30 cellular contexts compared by ENCODE assay signal in genomic region chr1:218700666-218701065, GRCh38.
"Had no signal": no experiment of that assay in that cellular context is flagged by ENCODE, and none has a peak within 500 bp of the region (broad histone marks: within the 10 kb centered on the region; RNA-seq: fewer than 3 reads in every experiment).

No MANE protein-coding gene starts in this region.

- H3K4me3 ChIP-seq: MG63, Peyer's patch, SJCRH30, SK-N-MC had no signal

- H3K36me3 ChIP-seq: MG63, Peyer's patch, SJCRH30 had no signal

- H3K27me3 ChIP-seq: MG63, Peyer's patch, SJCRH30 had no signal

- ATAC-seq: T-cell had no signal

- H3K9me3 ChIP-seq: MG63, Peyer's patch, SJCRH30 had no signal

- DNase-seq: Kasumi-1, MG63, NCI-H1048, NCI-H1092 treated with DMSO at 0.1 percent for 48 hours, NCI-H1105 treated with DMSO at 0.1 percent for 48 hours, NCI-H1417, NCI-H1436, NCI-H146, NCI-H1694, NCI-H187, NCI-H1930, NCI-H2029 treated with DMSO at 0.1 percent for 48 hours, NCI-H2081 treated with DMSO at 0.1 percent for 48 hours, NCI-H2107, NCI-H2171, NCI-H226, NCI-H446 treated with DMSO at 0.1 percent for 48 hours, NCI-H510A, NCI-H524, NCI-H526, NCI-H69, NCI-H748 treated with DMSO at 0.1 percent for 48 hours, NCI-H82, Peyer's patch, Right ventricle myocardium superior, RPMI8226, SIG-M5, SJCRH30, T-cell had no signal

- H3K27ac ChIP-seq: Peyer's patch, SJCRH30, SK-N-MC had no signal

- H3K4me1 ChIP-seq: Peyer's patch had no signal
